Comparison of ENCODE assay signal across 14 cellular contexts in genomic region chr5:151070449-151070848, GRCh38. TPM values are rescaled to one million over a fixed set of nuclear protein-coding genes. Genes with fewer than 3 reads are reported as not detected.
DNase-seq lines count a peak whose midpoint lies in the region; ATAC-seq and TF ChIP-seq lines count a peak whose summit lies in the region.
"Had no signal": no experiment of that assay in that cellular context is flagged by ENCODE, and none has a peak within 500 bp of the region (broad histone marks: within the 10 kb centered on the region; RNA-seq: fewer than 3 reads in every experiment).

No MANE protein-coding gene starts in this region.

- intact Hi-C loops in heart right ventricle (cut with DNase I) = no loop called here
- intact Hi-C loops in Right ventricle myocardium superior (cut with DNase I) = no loop called here
- intact Hi-C loops in posterior cingulate gyrus (cut with DNase I) = no loop called here

- TF ChIP-seq POLR2A in upper lobe of left lung (IDR thresholded peaks at IDR 0.05) = no peak

- H3K36me3 ChIP-seq in heart right ventricle (peaks cover 0 to 57% (median 0%) of the 10 kb centered on the region in 9 donors), upper lobe of left lung (peaks cover 0 to 8% (median 2%) of the 10 kb centered on the region in 4 donors)

- in situ Hi-C loops in ACHN (cut with HindIII; ENCODE audit: low pct_ligation_motif_present, low pct_unique_long_range_greater_than_20kb, low sequenced_read_pairs) = no loop called here

- H3K4me1 ChIP-seq in heart right ventricle = peaks cover 33 to 81% (median 76%) of the 10 kb centered on the region in 9 donors
- peaks cover 60 to 73% (median 68%) of the 10 kb centered on the region in 4 donors for H3K4me1 ChIP-seq in upper lobe of left lung

- DNase-seq in heart right ventricle (no peak), Right ventricle myocardium superior (no peak), iris pigment epithelial cell (ENCODE audit: low read depth) (peak; percentile 47), upper lobe of left lung (no peak), ACHN (no peak), NCI-H2171 (lab: John Stamatoyannopoulos, UW) (no peak), posterior cingulate gyrus (no peak)
- DNase-seq: activated naive CD4-positive, alpha-beta T cell treated with anti-CD3 and anti-CD28 coated beads for 36 hours; naive thymus-derived CD8-positive, alpha-beta T cell; NCI-H1417 treated with DMSO at 0.1 percent for 48 hours; stimulated activated CD8-positive, alpha-beta memory T cell treated with anti-CD3 and anti-CD28 coated beads, Interleukin-4, amount 100 ng/mL, for 48 hours; tibial artery had no signal

- no peak for TF ChIP-seq CTCF in heart right ventricle (IDR thresholded peaks at IDR 0.05)
- no peak for TF ChIP-seq CTCF in upper lobe of left lung (IDR thresholded peaks at IDR 0.05)

- H3K4me3 ChIP-seq in heart right ventricle = no peak overlapping the region
- H3K4me3 ChIP-seq in upper lobe of left lung = no peak overlapping the region
- H3K4me3 ChIP-seq: K562, tibial artery had no signal

- no peaks in the 10 kb centered on the region for H3K9me3 ChIP-seq in heart right ventricle
- H3K9me3 ChIP-seq in upper lobe of left lung = no peaks in the 10 kb centered on the region
- H3K9me3 ChIP-seq: tibial artery had no signal

- H3K27me3 ChIP-seq in heart right ventricle (no peaks in the 10 kb centered on the region), upper lobe of left lung (no peaks in the 10 kb centered on the region)
- H3K27me3 ChIP-seq: tibial artery had no signal

- WGBS in heart right ventricle, 2 donors = 56 to 74% methylated on average over 2 of the region's 2 CpGs
- 52 to 67% methylated on average over 2 of the region's 2 CpGs for WGBS in upper lobe of left lung, 2 donors

- H3K27ac ChIP-seq in heart right ventricle (peak overlapping the region in 6 of 10 donors; percentile 12 to 89 (median 76)), upper lobe of left lung (peak overlapping the region in 3 of 4 donors; percentile 59 to 78 (median 69))
- H3K27ac ChIP-seq: tibial artery had no signal

- ATAC-seq in heart right ventricle (no peak), Right ventricle myocardium superior (ENCODE audit: poor library complexity) (no peak), SK-N-SH treated with all-trans-retinoic acid at 6 μM for 48 hours (peak; percentile 76), upper lobe of left lung (ENCODE audit: low FRiP score in 2 of 2) (no peak)
- ATAC-seq: K562; naive thymus-derived CD8-positive, alpha-beta T cell had no signal

- TF ChIP-seq EP300 in upper lobe of left lung (IDR thresholded peaks at IDR 0.05) = no peak

TF ChIP-seq in SK-N-SH treated with all-trans-retinoic acid at 6 μM for 48 hours, 23 proteins besides CTCF, POLR2A, EP300 and RAD21:
- TF ChIP-seq ARNTL (CRISPR knock-in tag; IDR thresholded peaks at IDR 0.05; ENCODE audit: borderline replicate concordance, low read depth) (no peak), TCF4 (CRISPR knock-in tag; IDR thresholded peaks at IDR 0.05; ENCODE audit: borderline replicate concordance) (no peak), ZFP30 (CRISPR knock-in tag; IDR thresholded peaks at IDR 0.05) (no peak), RARB (CRISPR knock-in tag; IDR thresholded peaks at IDR 0.05) (no peak), PATZ1 (CRISPR knock-in tag; IDR thresholded peaks at IDR 0.05; ENCODE audit: borderline replicate concordance) (no peak), GLIS3 (CRISPR knock-in tag; IDR thresholded peaks at IDR 0.05) (no peak), CSDC2 (CRISPR knock-in tag; IDR thresholded peaks at IDR 0.05) (no peak), ZNF8 (CRISPR knock-in tag; IDR thresholded peaks at IDR 0.05) (no peak), CSRNP3 (CRISPR knock-in tag; IDR thresholded peaks at IDR 0.05) (no peak)
- TF ChIP-seq, protein P1, sequence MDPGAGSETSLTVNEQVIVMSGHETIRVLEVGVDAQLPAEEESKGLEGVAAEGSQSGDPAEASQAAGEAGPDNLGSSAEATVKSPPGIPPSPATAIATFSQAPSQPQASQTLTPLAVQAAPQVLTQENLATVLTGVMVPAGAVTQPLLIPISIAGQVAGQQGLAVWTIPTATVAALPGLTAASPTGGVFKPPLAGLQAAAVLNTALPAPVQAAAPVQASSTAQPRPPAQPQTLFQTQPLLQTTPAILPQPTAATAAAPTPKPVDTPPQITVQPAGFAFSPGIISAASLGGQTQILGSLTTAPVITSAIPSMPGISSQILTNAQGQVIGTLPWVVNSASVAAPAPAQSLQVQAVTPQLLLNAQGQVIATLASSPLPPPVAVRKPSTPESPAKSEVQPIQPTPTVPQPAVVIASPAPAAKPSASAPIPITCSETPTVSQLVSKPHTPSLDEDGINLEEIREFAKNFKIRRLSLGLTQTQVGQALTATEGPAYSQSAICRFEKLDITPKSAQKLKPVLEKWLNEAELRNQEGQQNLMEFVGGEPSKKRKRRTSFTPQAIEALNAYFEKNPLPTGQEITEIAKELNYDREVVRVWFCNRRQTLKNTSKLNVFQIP (CRISPR knock-in tag; IDR thresholded peaks at IDR 0.05; ENCODE audit: borderline replicate concordance, low read depth) = no peak
TF ChIP-seq in SK-N-SH treated with all-trans-retinoic acid at 6 μM for 48 hours: peak in this region for 0.

RNA-seq across cellular contexts. Expression of gene TNIP1, which starts 10.4 kb away (rescaled TPM):
- total RNA-seq in heart right ventricle = 100 to 1,000 TPM; 113 to 130 (median 125) TPM
- 10 to 100 TPM; 63.8 to 78.1 TPM for polyA plus RNA-seq in heart right ventricle
- 126 TPM for total RNA-seq in Right ventricle myocardium superior
- total RNA-seq in upper lobe of left lung = 100 to 1,000 TPM; 109 to 166 (median 130) TPM

RNA-seq across cellular contexts. Expression of gene GPX3, which starts 50.1 kb away (rescaled TPM):
- total RNA-seq in heart right ventricle (100 to 1,000 TPM; 208 to 990 (median 601) TPM), Right ventricle myocardium superior (592 TPM), upper lobe of left lung (1,000 to 10,000 TPM in 4 of 6 donors, 100 to 1,000 TPM in 2; 876 to 1,536 (median 1,027) TPM)
- 1,000 to 10,000 TPM; 1,059 to 1,234 TPM for polyA plus RNA-seq in heart right ventricle
- total RNA-seq: activated naive CD4-positive, alpha-beta T cell treated with anti-CD3 and anti-CD28 coated beads for 36 hours; naive thymus-derived CD8-positive, alpha-beta T cell had no signal
